Comparison of ENCODE assay signal across 23 cellular contexts in the genomic region with DNA sequence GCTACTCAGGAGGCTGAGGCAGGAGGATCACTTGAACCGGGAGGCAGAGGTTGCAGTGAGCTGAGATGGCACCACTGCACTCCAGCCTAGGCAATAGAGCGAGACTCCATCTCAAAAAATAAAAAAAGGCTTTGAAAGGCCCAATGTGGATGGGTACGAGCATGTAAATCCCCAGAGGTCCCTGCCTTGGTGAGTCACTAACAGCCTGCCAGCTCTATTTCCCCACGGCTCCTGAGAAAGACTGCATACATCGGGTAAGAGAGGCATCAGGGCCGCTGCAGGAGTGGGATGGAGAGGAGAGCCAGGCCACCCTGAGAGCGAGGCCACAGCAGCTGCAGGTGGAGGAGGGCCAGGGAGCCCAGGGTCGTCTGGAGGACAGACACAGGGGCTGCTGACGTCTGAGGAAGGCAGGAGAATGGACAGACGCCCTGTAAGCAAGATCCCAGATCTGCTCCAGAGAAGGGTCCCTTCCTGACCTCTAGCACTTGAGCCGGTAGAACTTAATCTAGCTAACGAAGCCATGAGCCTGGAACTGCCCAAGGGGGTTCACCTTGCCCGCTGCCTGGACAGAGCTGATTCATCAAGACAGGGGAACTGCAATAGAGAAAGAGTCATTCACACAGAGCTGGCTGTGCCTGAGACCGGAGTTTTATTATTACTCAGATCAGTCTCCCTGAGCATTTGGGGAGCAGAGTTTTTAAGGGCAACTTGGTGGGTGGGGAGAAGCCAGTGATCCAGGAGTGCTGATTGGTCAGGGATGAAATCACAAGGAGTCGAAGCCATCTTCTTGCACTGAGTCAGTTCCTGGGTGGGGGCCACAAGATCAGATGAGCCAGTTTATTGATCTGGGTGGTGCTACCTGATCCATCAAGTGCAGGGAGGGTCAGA. TPM values are rescaled to one million over a fixed set of nuclear protein-coding genes. Genes with fewer than 3 reads are reported as not detected.
DNase-seq lines count a peak whose midpoint lies in the region; ATAC-seq and TF ChIP-seq lines count a peak whose summit lies in the region.
"Had no signal": no experiment of that assay in that cellular context is flagged by ENCODE, and none has a peak within 500 bp of the region (broad histone marks: within the 10 kb centered on the region; RNA-seq: fewer than 3 reads in every experiment).

No MANE protein-coding gene starts in this region.

- no peaks in the 10 kb centered on the region for H3K36me3 ChIP-seq in SK-N-SH (replicated peaks in 1 of 2; ENCODE audit: control insufficient read depth in 1 of 2, insufficient read depth in 2 of 2, low read length in 1 of 2)
- H3K36me3 ChIP-seq: ascending aorta, pancreas, tibial artery had no signal

- H3K36me3 Mint-ChIP-seq in osteocyte (ENCODE audit: unreplicated experiment), result no peaks in the 10 kb centered on the region

- POLR2A ChIA-PET in SK-N-SH (lab: Yijun Ruan, JAX), result no interaction called here

- peak overlapping the region in 1 of 2 experiments; percentile 56; a peak in 1 of 4 replicates for H3K27ac ChIP-seq in SK-N-SH (ENCODE audit: low read depth in 2 of 2, low read length in 1 of 2)
- H3K27ac ChIP-seq: ascending aorta, C4-2B, hepatocyte, pancreas, tibial artery had no signal

- no peaks in the 10 kb centered on the region for H3F3A ChIP-seq in SK-N-SH (replicated peaks; ENCODE audit: insufficient read depth)

- H3K4me3 Mint-ChIP-seq in osteocyte (ENCODE audit: unreplicated experiment), result no peak overlapping the region
- H3K4me3 Mint-ChIP-seq: T-cell had no signal

- peaks cover 4% of the 10 kb centered on the region for H3K9me3 Mint-ChIP-seq in osteocyte (ENCODE audit: unreplicated experiment)

- no peak for TF ChIP-seq EP300 in SK-N-SH (IDR thresholded peaks at IDR 0.05; ENCODE audit: borderline replicate concordance in 1 of 2, low read depth in 1 of 2, low read length in 1 of 2)

- H2AFZ ChIP-seq in SK-N-SH (ENCODE audit: low read depth), result no peak overlapping the region
- H2AFZ ChIP-seq: hepatocyte had no signal

- no peaks in the 10 kb centered on the region for H3K9me3 ChIP-seq in SK-N-SH
- H3K9me3 ChIP-seq: ascending aorta, pancreas had no signal

- CTCF ChIA-PET in SK-N-SH (lab: Yijun Ruan, JAX), result interaction anchor here (0.7 to 1.7 kb wide), 3 partner anchors 13 to 37 kb away, joined by 3 to 9 read pairs (median 9); no protein-coding TSS in a partner anchor

- H3K4me2 ChIP-seq in SK-N-SH, result no peak overlapping the region
- H3K4me2 ChIP-seq: hepatocyte had no signal

- peaks cover 0 to 10% of the 10 kb centered on the region in 2 experiments; a peak in 1 of 4 replicates for H3K4me1 ChIP-seq in SK-N-SH (ENCODE audit: control insufficient read depth in 1 of 2, insufficient read depth in 2 of 2, low read depth in 1 of 2, low read length in 1 of 2)
- H3K4me1 ChIP-seq: ascending aorta, pancreas, tibial artery had no signal

- H3K27ac Mint-ChIP-seq in osteocyte (ENCODE audit: unreplicated experiment), result no peak overlapping the region
- H3K27ac Mint-ChIP-seq: T-cell had no signal

- WGBS in SK-N-SH (ENCODE audit: low lambda C conversion rate), result 33% methylated on average over 15 of the region's 15 CpGs

- H3K4me3 ChIP-seq in SK-N-SH (ENCODE audit: low read depth in 2 of 2, low read length in 1 of 2) (no peak overlapping the region), fibroblast of the aortic adventitia (ENCODE audit: low read depth, low read length) (no peak overlapping the region)
- H3K4me3 ChIP-seq: ascending aorta, hepatocyte, lung, pancreas, tibial artery had no signal

- no peak for ATAC-seq in SK-N-SH treated with all-trans-retinoic acid at 6 μM for 48 hours
- ATAC-seq in GM19452 (IDR thresholded peaks at IDR 0.05; ENCODE audit: unreplicated experiment), result no peak
- no peak for ATAC-seq in HG03342 (IDR thresholded peaks at IDR 0.05; ENCODE audit: unreplicated experiment)
- ATAC-seq: T-cell had no signal

- no peaks in the 10 kb centered on the region for H4K20me1 ChIP-seq in SK-N-SH (ENCODE audit: insufficient read depth)

- no peak for TF ChIP-seq RAD21 in SK-N-SH (IDR thresholded peaks at IDR 0.05; ENCODE audit: low read length)

- no peaks in the 10 kb centered on the region for H3K4me1 Mint-ChIP-seq in osteocyte (ENCODE audit: unreplicated experiment)

- H3K9me2 ChIP-seq in SK-N-SH, result no peaks in the 10 kb centered on the region

- TF ChIP-seq CTCF in SK-N-SH (IDR thresholded peaks at IDR 0.05), result no peak
- no peak for TF ChIP-seq CTCF in fibroblast of the aortic adventitia (IDR thresholded peaks at IDR 0.05; ENCODE audit: insufficient read depth, low read length)
- TF ChIP-seq CTCF in osteocyte (IDR thresholded peaks at IDR 0.05), result no peak

- H3K79me2 ChIP-seq in SK-N-SH (ENCODE audit: insufficient read depth), result no peaks in the 10 kb centered on the region
- H3K79me2 ChIP-seq: hepatocyte had no signal

- peaks cover 4% of the 10 kb centered on the region for H3K27me3 Mint-ChIP-seq in osteocyte (ENCODE audit: unreplicated experiment)

- H3K27me3 ChIP-seq in SK-N-SH (ENCODE audit: insufficient read depth), result no peaks in the 10 kb centered on the region
- H3K27me3 ChIP-seq: ascending aorta, hepatocyte, pancreas had no signal

- DNase-seq in SK-N-SH, result peak; percentile 38
- DNase-seq in stimulated activated CD4-positive, alpha-beta T cell treated with anti-CD3 and anti-CD28 coated beads, Interleukin-1b, Interleukin-23, amount 100 ng/mL, for 48 hours, result peak; percentile 53
- no peak for DNase-seq in stimulated activated CD4-positive, alpha-beta T cell treated with anti-CD3 and anti-CD28 coated beads, Interleukin-4, amount 100 ng/mL, for 1 hour
- peak; percentile 3 for DNase-seq in fibroblast of the aortic adventitia (ENCODE audit: low read depth)
- DNase-seq in osteocyte (ENCODE audit: extremely low spot score, unreplicated experiment), result no peak
- DNase-seq: 8988T; activated gamma-delta T cell treated with Interleukin-2 at 50 U/mL for 16 hours; DMS 273 treated with DMSO at 0.1 percent for 48 hours; NCI-H1694 treated with DMSO at 0.1 percent for 48 hours; NCI-H2227 treated with DMSO at 0.1 percent for 48 hours; pancreas; RPMI8226; stimulated activated CD4-positive, alpha-beta T cell treated with anti-CD3 and anti-CD28 coated beads, Interleukin-4, amount 100 ng/mL, for 24 hours; tibial artery had no signal

- H3K9ac ChIP-seq in SK-N-SH, result no peak overlapping the region

TF ChIP-seq in SK-N-SH, 30 proteins besides CTCF, POLR2A, EP300 and RAD21 (continues in another document):
- TF ChIP-seq FOSL2 (IDR thresholded peaks at IDR 0.05; ENCODE audit: borderline replicate concordance, low read depth), result no peak

TF ChIP-seq in SK-N-SH treated with all-trans-retinoic acid at 6 μM for 48 hours, 23 proteins besides CTCF, POLR2A, EP300 and RAD21:
- TF ChIP-seq, protein P1, sequence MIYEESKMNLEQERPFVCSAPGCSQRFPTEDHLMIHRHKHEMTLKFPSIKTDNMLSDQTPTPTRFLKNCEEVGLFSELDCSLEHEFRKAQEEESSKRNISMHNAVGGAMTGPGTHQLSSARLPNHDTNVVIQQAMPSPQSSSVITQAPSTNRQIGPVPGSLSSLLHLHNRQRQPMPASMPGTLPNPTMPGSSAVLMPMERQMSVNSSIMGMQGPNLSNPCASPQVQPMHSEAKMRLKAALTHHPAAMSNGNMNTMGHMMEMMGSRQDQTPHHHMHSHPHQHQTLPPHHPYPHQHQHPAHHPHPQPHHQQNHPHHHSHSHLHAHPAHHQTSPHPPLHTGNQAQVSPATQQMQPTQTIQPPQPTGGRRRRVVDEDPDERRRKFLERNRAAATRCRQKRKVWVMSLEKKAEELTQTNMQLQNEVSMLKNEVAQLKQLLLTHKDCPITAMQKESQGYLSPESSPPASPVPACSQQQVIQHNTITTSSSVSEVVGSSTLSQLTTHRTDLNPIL (CRISPR knock-in tag; IDR thresholded peaks at IDR 0.05; ENCODE audit: low read depth), result no peak
- TF ChIP-seq ZNF70 (CRISPR knock-in tag; IDR thresholded peaks at IDR 0.05) (no peak), SNAI2 (CRISPR knock-in tag; IDR thresholded peaks at IDR 0.05) (no peak), CSRNP3 (CRISPR knock-in tag; IDR thresholded peaks at IDR 0.05) (no peak), ZFP30 (CRISPR knock-in tag; IDR thresholded peaks at IDR 0.05) (no peak)

RNA-seq across cellular contexts. Expression of gene KRTAP5-9, which starts 5.1 kb away (rescaled TPM):
- not detected in 2 replicates for polyA plus RNA-seq in SK-N-SH (2012; rRNA removed)
- polyA plus RNA-seq in SK-N-SH (2012; cell fraction: cytosol; rRNA removed), result not detected in 2 replicates
- 0.29 and 0.60 TPM in 2 replicates for polyA plus RNA-seq in SK-N-SH (2012; cell fraction: nucleus; rRNA removed)
- not detected in 2 replicates for total RNA-seq in fibroblast of the aortic adventitia (ENCODE audit: low replicate concordance)
- not detected in 2 replicates for total RNA-seq in osteocyte
- total RNA-seq: ascending aorta had no signal

RNA-seq across cellular contexts. Expression of gene KRTAP5-8, which starts 5.3 kb away (rescaled TPM):
- polyA plus RNA-seq in SK-N-SH (2012; rRNA removed), result 0.06 TPM in 1 of 2 replicates, not detected in the other
- not detected in 2 replicates for polyA plus RNA-seq in SK-N-SH (2012; cell fraction: cytosol; rRNA removed)
- polyA plus RNA-seq in SK-N-SH (2012; cell fraction: nucleus; rRNA removed), result 0.13 and 0.40 TPM in 2 replicates
- total RNA-seq in fibroblast of the aortic adventitia (ENCODE audit: low replicate concordance) (not detected in 2 replicates), osteocyte (not detected in 2 replicates)
- total RNA-seq: ascending aorta, hepatocyte, myocyte, T-cell had no signal
- polyA plus RNA-seq: hepatocyte had no signal

RNA-seq across cellular contexts. Expression of gene KRTAP5-7, which starts 16.0 kb away (rescaled TPM):
- 0.06 and 0.07 TPM in 2 replicates for polyA plus RNA-seq in SK-N-SH (2012; rRNA removed)
- not detected in 2 replicates for polyA plus RNA-seq in SK-N-SH (2012; cell fraction: cytosol; rRNA removed)
- polyA plus RNA-seq in SK-N-SH (2012; cell fraction: nucleus; rRNA removed), result 0.17 and 0.19 TPM in 2 replicates
- total RNA-seq in fibroblast of the aortic adventitia (ENCODE audit: low replicate concordance) (0.09 and 0.33 TPM in 2 replicates), osteocyte (not detected in 2 replicates)
- total RNA-seq: ascending aorta, hepatocyte, myocyte, T-cell had no signal
- polyA plus RNA-seq: hepatocyte had no signal

RNA-seq across cellular contexts. Expression of gene KRTAP5-10, which starts 22.3 kb away (rescaled TPM):
- polyA plus RNA-seq in SK-N-SH (2012; rRNA removed), result not detected in 2 replicates
- polyA plus RNA-seq in SK-N-SH (2012; cell fraction: cytosol; rRNA removed), result not detected in 2 replicates
- polyA plus RNA-seq in SK-N-SH (2012; cell fraction: nucleus; rRNA removed), result 0.15 TPM in 1 of 2 replicates, not detected in the other
- total RNA-seq in fibroblast of the aortic adventitia (ENCODE audit: low replicate concordance) (not detected in 2 replicates), osteocyte (0.30 and 0.31 TPM in 2 replicates)
- total RNA-seq: ascending aorta, hepatocyte, lung, myocyte, T-cell had no signal

RNA-seq across cellular contexts. Expression of gene KRTAP5-11, which starts 39.6 kb away (rescaled TPM):
- polyA plus RNA-seq in SK-N-SH (2012; rRNA removed), result not detected in 2 replicates
- not detected in 2 replicates for polyA plus RNA-seq in SK-N-SH (2012; cell fraction: cytosol; rRNA removed)
- not detected in 2 replicates for polyA plus RNA-seq in SK-N-SH (2012; cell fraction: nucleus; rRNA removed)
- total RNA-seq in fibroblast of the aortic adventitia (ENCODE audit: low replicate concordance), result not detected in 2 replicates
- total RNA-seq in osteocyte, result not detected in 2 replicates
- total RNA-seq: ascending aorta, hepatocyte, lung, myocyte, pancreas, T-cell had no signal
- polyA plus RNA-seq: hepatocyte, lung had no signal

Comparison
In these comparisons a context has a peak if more than half of its experiments do, and no peak if none do; other contexts are left out.
1. DNase-seq: peak in SK-N-SH (single experiment), stimulated activated CD4-positive, alpha-beta T cell treated with anti-CD3 and anti-CD28 coated beads, Interleukin-1b, Interleukin-23, amount 100 ng/mL, for 48 hours (single experiment) and fibroblast of the aortic adventitia (single experiment); none in stimulated activated CD4-positive, alpha-beta T cell treated with anti-CD3 and anti-CD28 coated beads, Interleukin-4, amount 100 ng/mL, for 1 hour (single experiment) and osteocyte (single experiment).